17 cellular contexts compared by ENCODE assay signal in genomic region chr18:40875101-40875500, GRCh38.
"Had no signal": no experiment of that assay in that cellular context is flagged by ENCODE, and none has a peak within 500 bp of the region (broad histone marks: within the 10 kb centered on the region; RNA-seq: fewer than 3 reads in every experiment).

No MANE protein-coding gene starts in this region.

- H3K36me3 ChIP-seq: ascending aorta, esophagus squamous epithelium, ovary, right lobe of liver, upper lobe of left lung had no signal

- H3K4me3 Mint-ChIP-seq: activated naive CD4-positive, alpha-beta T cell treated with anti-CD3 and anti-CD28 coated beads, Interleukin-2, amount 50 U/mL, for 24 hours; activated T-cell treated with anti-CD3 and anti-CD28 coated beads, Interleukin-2, amount 50 U/mL, for 72 hours; immature natural killer cell; natural killer cell; stimulated activated memory B cell treated with anti-CD40 and anti-IgM and Interleukin-4, amounts not matched to agents 10 μg/mL and 1 μg/mL and 100 μg/mL, for 72 hours had no signal

- H3K27ac Mint-ChIP-seq: activated naive CD4-positive, alpha-beta T cell treated with anti-CD3 and anti-CD28 coated beads, Interleukin-2, amount 50 U/mL, for 24 hours; activated T-cell treated with anti-CD3 and anti-CD28 coated beads, Interleukin-2, amount 50 U/mL, for 72 hours; immature natural killer cell; natural killer cell; stimulated activated memory B cell treated with anti-CD40 and anti-IgM and Interleukin-4, amounts not matched to agents 10 μg/mL and 1 μg/mL and 100 μg/mL, for 72 hours had no signal

- DNase-seq: activated CD4-positive, alpha-beta T cell treated with anti-CD3 and anti-CD28 coated beads, Interleukin-2, amount 50 U/mL, for 1 hour; activated gamma-delta T cell; activated T-cell treated with anti-CD3 and anti-CD28 coated beads, Interleukin-2, amount 50 U/mL, for 72 hours; effector memory CD4-positive, alpha-beta T cell; esophagus squamous epithelium; immature natural killer cell; natural killer cell; ovary; right lobe of liver; stimulated activated CD4-positive, alpha-beta T cell treated with anti-CD3 and anti-CD28 coated beads, Interleukin-4, amount 100 ng/mL, for 4 hours; testis; upper lobe of left lung had no signal

- H3K27me3 ChIP-seq: ascending aorta, esophagus squamous epithelium, ovary, right lobe of liver, testis, upper lobe of left lung had no signal

- H3K27me3 Mint-ChIP-seq: activated naive CD4-positive, alpha-beta T cell treated with anti-CD3 and anti-CD28 coated beads, Interleukin-2, amount 50 U/mL, for 24 hours; stimulated activated memory B cell treated with anti-CD40 and anti-IgM and Interleukin-4, amounts not matched to agents 10 μg/mL and 1 μg/mL and 100 μg/mL, for 72 hours had no signal

- H3K4me3 ChIP-seq: ascending aorta, esophagus squamous epithelium, ovary, right lobe of liver, testis, upper lobe of left lung had no signal

- H3K9me3 ChIP-seq: ascending aorta, esophagus squamous epithelium, ovary, right lobe of liver, testis, upper lobe of left lung had no signal

- H3K4me1 Mint-ChIP-seq: activated naive CD4-positive, alpha-beta T cell treated with anti-CD3 and anti-CD28 coated beads, Interleukin-2, amount 50 U/mL, for 24 hours; immature natural killer cell; natural killer cell; stimulated activated memory B cell treated with anti-CD40 and anti-IgM and Interleukin-4, amounts not matched to agents 10 μg/mL and 1 μg/mL and 100 μg/mL, for 72 hours had no signal

- H3K9me3 Mint-ChIP-seq: activated naive CD4-positive, alpha-beta T cell treated with anti-CD3 and anti-CD28 coated beads, Interleukin-2, amount 50 U/mL, for 24 hours had no signal

- ATAC-seq: activated CD4-positive, CD25-positive, alpha-beta regulatory T cell treated with anti-CD3 and anti-CD28 coated beads, Interleukin-2, amount 50 U/mL, for 24 hours; activated T-cell treated with anti-CD3 and anti-CD28 coated beads, Interleukin-2, amount 50 U/mL, for 72 hours; natural killer cell; right lobe of liver; stimulated activated memory B cell treated with anti-CD40 and anti-IgM and Interleukin-4, amounts not matched to agents 10 μg/mL and 1 μg/mL and 100 μg/mL, for 72 hours had no signal

- H3K36me3 Mint-ChIP-seq: activated naive CD4-positive, alpha-beta T cell treated with anti-CD3 and anti-CD28 coated beads, Interleukin-2, amount 50 U/mL, for 24 hours; immature natural killer cell; natural killer cell; stimulated activated memory B cell treated with anti-CD40 and anti-IgM and Interleukin-4, amounts not matched to agents 10 μg/mL and 1 μg/mL and 100 μg/mL, for 72 hours had no signal

- H3K4me1 ChIP-seq: ascending aorta, esophagus squamous epithelium, right lobe of liver, testis, upper lobe of left lung had no signal

- H3K27ac ChIP-seq: ascending aorta, esophagus squamous epithelium, ovary, right lobe of liver, testis, upper lobe of left lung had no signal

- FAIRE-seq: endothelial cell of umbilical vein had no signal
